ENCODE assay signal across 8 cellular contexts in the genomic region with DNA sequence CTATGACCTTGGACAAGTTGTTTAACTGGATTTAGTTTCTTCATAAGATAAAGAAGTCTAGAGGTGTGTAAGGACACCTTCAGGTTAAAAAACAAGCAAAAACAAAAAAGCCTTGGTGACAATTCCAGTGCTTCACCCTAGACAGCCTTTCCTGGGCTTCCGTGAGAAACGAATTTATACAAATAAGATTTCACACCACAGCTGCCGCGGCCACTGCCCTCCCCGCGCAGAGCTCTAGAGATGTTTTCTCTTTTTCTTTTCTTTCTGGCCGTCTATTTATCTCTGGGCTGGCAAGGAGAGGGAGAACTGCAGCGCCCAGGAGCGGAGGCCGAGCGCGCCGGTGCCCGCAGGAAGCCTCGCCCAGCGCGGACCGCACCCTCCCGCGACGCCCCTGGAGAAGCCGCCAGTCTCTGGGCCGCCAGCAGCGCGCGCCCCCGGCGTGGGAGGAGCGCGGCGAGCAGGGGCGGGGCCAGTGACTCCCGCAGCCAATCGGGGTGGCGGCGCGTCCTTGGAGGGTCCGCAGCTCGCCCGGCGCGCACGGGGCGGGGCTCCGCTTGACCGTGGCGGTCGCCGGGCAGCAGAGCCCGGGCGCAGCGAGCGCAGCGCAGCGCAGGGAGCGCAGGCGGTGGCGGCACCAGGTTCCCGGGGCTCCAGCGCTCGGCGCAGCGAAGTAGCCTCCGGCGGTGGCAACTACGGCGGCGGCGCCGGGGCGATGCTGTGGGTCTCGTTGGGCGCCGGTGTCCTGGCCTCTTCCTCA.
A peak's percentile ranks its signal among the peaks of the same experiment; 100 is the strongest.
DNase-seq lines count a peak whose midpoint lies in the region; ATAC-seq and TF ChIP-seq lines count a peak whose summit lies in the region.

No MANE protein-coding gene starts in this region.

- ATAC-seq in HG02571 (IDR thresholded peaks at IDR 0.05; ENCODE audit: unreplicated experiment) = peak; percentile 99
- peak; percentile 99 for ATAC-seq in left cardiac atrium

- H3K9me3 ChIP-seq in adipocyte (ENCODE audit: control insufficient read depth, low read length) (no peaks in the 10 kb centered on the region), transverse colon (no peaks in the 10 kb centered on the region)

- in situ Hi-C loops in transverse colon (cut with MboI; ENCODE audit: low pct_ligation_motif_present in 1 of 4, low pct_unique_long_range_greater_than_20kb in 1 of 4, low sequenced_read_pairs in 3 of 4) = no loop called here

- intact Hi-C loops in left cardiac atrium (cut with DNase I) (loop anchor here in 1 of 2 donors (5.0 kb wide), 1 partner anchor 51 kb away; no protein-coding TSS in a partner anchor), transverse colon (cut with DNase I; ENCODE audit: low total_unique reads) (no loop called here)

- H3K4me3 ChIP-seq in GM06990 (replicated peaks; ENCODE audit: low read depth, low read length) (peak overlapping the region; percentile 64), adipocyte (ENCODE audit: low read length) (peak overlapping the region; percentile 85), transverse colon (peak overlapping the region; percentile 53 to 76 (median 66))

- no peak for TF ChIP-seq POLR2A in transverse colon (IDR thresholded peaks at IDR 0.05)

- TF ChIP-seq EP300 in transverse colon (IDR thresholded peaks at IDR 0.05; ENCODE audit: low read depth) = no peak

- TF ChIP-seq CTCF in GM06990 (IDR thresholded peaks at IDR 0.05; ENCODE audit: insufficient read depth, low read length, poor library complexity, severe bottlenecking) = no peak
- no peak for TF ChIP-seq CTCF in transverse colon (IDR thresholded peaks at IDR 0.05)

- H3K36me3 ChIP-seq in GM06990 (ENCODE audit: control insufficient read depth, insufficient read depth, low read length) = no peaks in the 10 kb centered on the region
- H3K36me3 ChIP-seq in adipocyte (ENCODE audit: control insufficient read depth, insufficient read depth, low read length, severe bottlenecking) = no peaks in the 10 kb centered on the region
- H3K36me3 ChIP-seq in transverse colon = no peaks in the 10 kb centered on the region

- WGBS in transverse colon (ENCODE audit: low coverage in 1 of 2), 2 donors = 0% methylated on average over 9 to 23 of the region's 74 CpGs

- peak overlapping the region; percentile 56 to 78 (median 56) for H3K27ac ChIP-seq in transverse colon

- H3K9ac ChIP-seq in adipocyte (ENCODE audit: low read length) = peak overlapping the region; percentile 83

- H3K4me1 ChIP-seq in adipocyte (ENCODE audit: control insufficient read depth, insufficient read depth, low read length) (peaks cover 3% of the 10 kb centered on the region), transverse colon (peaks cover 3 to 10% (median 6%) of the 10 kb centered on the region in 4 donors)

- peak; percentile 88 for DNase-seq in GM06990 (ENCODE audit: extremely low read depth, insufficient read length)
- DNase-seq in NAMALWA (ENCODE audit: low spot score) = peak; percentile 87
- DNase-seq in SKM-1 treated with dmso at 0.1 percent for 144 hours (lab: John Stamatoyannopoulos, UW; ENCODE audit: unreplicated experiment) = peak; percentile 59
- peak; percentile 97 for DNase-seq in adipocyte (ENCODE audit: low read depth)
- peak; percentile 95 for DNase-seq in left cardiac atrium
- peak; percentile 61 for DNase-seq in pons (ENCODE audit: low spot score)
- peak; percentile 83 for DNase-seq in transverse colon

- H3K27me3 ChIP-seq in GM06990 (replicated peaks; ENCODE audit: control insufficient read depth, insufficient read depth, low read length) (no peaks in the 10 kb centered on the region; the same call in 1 of the 2 replicates), adipocyte (replicated peaks; ENCODE audit: control insufficient read depth, insufficient read depth, low read length) (peaks cover 19% of the 10 kb centered on the region), transverse colon (peaks cover 33% of the 10 kb centered on the region)

Comparison
In these comparisons a context has a peak if more than half of its experiments do, and no peak if none do; other contexts are left out.
1. Peak in every context shown above with its lines: DNase-seq, ATAC-seq, H3K4me3 ChIP-seq and H3K27ac ChIP-seq.